In genomic region chr20:35091808-35092523, GRCh38 we compare ENCODE assay signal across 8 cellular contexts. TPM values are rescaled to one million over a fixed set of nuclear protein-coding genes. Genes with fewer than 3 reads are reported as not detected.
DNase-seq lines count a peak whose midpoint lies in the region; ATAC-seq, FAIRE-seq and TF ChIP-seq lines count a peak whose summit lies in the region.

No MANE protein-coding gene starts in this region.

- no peaks in the 10 kb centered on the region for H3K27me3 Mint-ChIP-seq in T-cell

- peak overlapping the region; percentile 45 for H2AFZ ChIP-seq in neural cell (ENCODE audit: low read depth, low read length)

- peak overlapping the region; percentile 96 for H3K9ac ChIP-seq in neural cell (ENCODE audit: low read length)

- no peak for TF ChIP-seq CTCF in neural cell (IDR thresholded peaks at IDR 0.05; ENCODE audit: poor library complexity, severe bottlenecking)

- H3K9me3 ChIP-seq in esophagus (ENCODE audit: control insufficient read depth in 2 of 2, insufficient read depth in 1 of 2, low read depth in 1 of 2, low read length in 1 of 2) (no peaks in the 10 kb centered on the region), neural cell (ENCODE audit: low read length) (no peaks in the 10 kb centered on the region)

- peaks cover 47% of the 10 kb centered on the region for H3K79me2 ChIP-seq in neural cell (replicated peaks; ENCODE audit: insufficient read depth, low read length)

- POLR2A ChIA-PET in T-cell (lab: Charles Lee), result interaction anchor here in 1 of 2 donors (0.8 kb wide), 1 partner anchor 76 kb away, joined by 4 read pairs; no protein-coding TSS in a partner anchor

- no peak; the same call in 1 of the 2 replicates for TF ChIP-seq POLR2A in GM12891 (IDR thresholded peaks at IDR 0.05; ENCODE audit: low read depth, low read length)
- TF ChIP-seq POLR2A in H54 (IDR thresholded peaks at IDR 0.05; ENCODE audit: low read depth, low read length), result no peak

- no peaks in the 10 kb centered on the region for H4K20me1 ChIP-seq in neural cell (ENCODE audit: insufficient read depth)

- FAIRE-seq in GM12891 (lab: Jason Lieb, UNC), result peak; percentile 59
- no peak for FAIRE-seq in H54 (lab: Jason Lieb, UNC)
- no peak for FAIRE-seq in HTR-8/SVneo (lab: Jason Lieb, UNC)

- no peaks in the 10 kb centered on the region for H3K9me3 Mint-ChIP-seq in T-cell

- H3K36me3 ChIP-seq in esophagus (ENCODE audit: control insufficient read depth in 2 of 2, insufficient read depth in 2 of 2, low read length in 1 of 2), result no peaks in the 10 kb centered on the region
- H3K36me3 ChIP-seq in neural cell (ENCODE audit: insufficient read depth, low read length), result no peaks in the 10 kb centered on the region

- no peaks in the 10 kb centered on the region for H3F3A ChIP-seq in neural cell (ENCODE audit: insufficient read depth, low read length, poor library complexity, severe bottlenecking)

- H3K4me3 ChIP-seq in esophagus (ENCODE audit: low read depth in 1 of 2, low read length in 2 of 2) (peak overlapping the region; percentile 93 to 99), neural cell (ENCODE audit: low read length) (peak overlapping the region; percentile 97)

- DNase-seq in A172 (ENCODE audit: low spot score) (peak; percentile 11), GM12891 (ENCODE audit: insufficient read length, low spot score) (no peak), T-cell (peak in 2 of 34 experiments; percentile 6 to 14), H54 (ENCODE audit: insufficient read length, low spot score) (no peak), HTR-8/SVneo (ENCODE audit: insufficient read length, low spot score) (no peak)

- peaks cover 2 to 7% of the 10 kb centered on the region in 2 donors for H3K4me1 ChIP-seq in esophagus (ENCODE audit: control insufficient read depth in 2 of 2, insufficient read depth in 2 of 2, low read length in 1 of 2)

- H3K27me3 ChIP-seq in esophagus (ENCODE audit: control insufficient read depth in 1 of 2, insufficient read depth in 2 of 2, low read length in 2 of 2), result no peaks in the 10 kb centered on the region
- no peaks in the 10 kb centered on the region for H3K27me3 ChIP-seq in neural cell (ENCODE audit: insufficient read depth, low read depth, low read length)

- WGBS in esophagus, 2 donors, result 0% methylated on average over 26 to 28 of the region's 28 CpGs

- CTCF ChIA-PET in T-cell (lab: Charles Lee), result interaction anchor here in 1 of 2 donors (0.5 to 0.9 kb wide), 3 partner anchors 13 to 228 kb away, joined by 3 to 4 read pairs (median 3); no protein-coding TSS in a partner anchor

- peak overlapping the region; percentile 80 to 83 for H3K27ac Mint-ChIP-seq in T-cell

- H3K27ac ChIP-seq in esophagus (ENCODE audit: low read depth in 2 of 2, low read length in 1 of 2) (peak overlapping the region; percentile 94 to 96), neural cell (ENCODE audit: low read length) (peak overlapping the region; percentile 89)

- H3K9me2 ChIP-seq in neural cell (ENCODE audit: insufficient read depth, low read length), result no peaks in the 10 kb centered on the region

- TF ChIP-seq RAD21 in neural cell (conservative IDR thresholded peaks at IDR 0.05), result no peak

- peak; percentile 31 for ATAC-seq in HG03135 (IDR thresholded peaks at IDR 0.05; ENCODE audit: unreplicated experiment)
- ATAC-seq in T-cell (replicated peaks in 1 of 4), result peak; percentile 11 to 20 (median 16)

- no peak for TF ChIP-seq EP300 in neural cell (conservative IDR thresholded peaks at IDR 0.05; ENCODE audit: poor library complexity, severe bottlenecking)

- peaks cover 44 to 56% (median 55%) of the 10 kb centered on the region in 3 donors for H3K4me1 Mint-ChIP-seq in T-cell

- peaks cover 10% of the 10 kb centered on the region for H3K36me3 Mint-ChIP-seq in T-cell

- H3K4me3 Mint-ChIP-seq in T-cell, result peak overlapping the region; percentile 86 to 98 (median 87)

- peak overlapping the region; percentile 100 for H3K4me2 ChIP-seq in neural cell (ENCODE audit: low read length)

TF ChIP-seq in GM12891, 5 proteins besides CTCF, POLR2A, EP300 and RAD21:
- TF ChIP-seq POLR2AphosphoS5 (IDR thresholded peaks at IDR 0.05; ENCODE audit: low read depth, low read length) (no peak), TAF1 (IDR thresholded peaks at IDR 0.05; ENCODE audit: low read depth, low read length) (no peak), SPI1 (IDR thresholded peaks at IDR 0.05; ENCODE audit: low read depth, low read length) (no peak), POU2F2 (IDR thresholded peaks at IDR 0.05; ENCODE audit: low read depth, low read length) (no peak), PAX5 (IDR thresholded peaks at IDR 0.05; ENCODE audit: insufficient read depth, low read length, severe bottlenecking) (no peak)
TF ChIP-seq in GM12891: peak in this region for 0.

TF ChIP-seq in neural cell, 6 proteins besides CTCF, POLR2A, EP300 and RAD21:
- TF ChIP-seq REST (IDR thresholded peaks at IDR 0.05; ENCODE audit: borderline replicate concordance), result no peak
- TF ChIP-seq POLR2AphosphoS5 (IDR thresholded peaks at IDR 0.05), result no peak
- peak; percentile 36 for TF ChIP-seq TAF1 (IDR thresholded peaks at IDR 0.05; ENCODE audit: low read depth)
- no peak for TF ChIP-seq SMC3 (conservative IDR thresholded peaks at IDR 0.05; ENCODE audit: poor library complexity)
- no peak for TF ChIP-seq MXI1 (conservative IDR thresholded peaks at IDR 0.05; ENCODE audit: poor library complexity, severe bottlenecking)
- no peak for TF ChIP-seq EZH2 (IDR thresholded peaks at IDR 0.05; ENCODE audit: borderline replicate concordance, insufficient read depth, low read length, poor library complexity, severe bottlenecking)

RNA-seq across cellular contexts. Expression of gene TRPC4AP, which starts 0.6 kb away (rescaled TPM):
- 48.6 and 51.8 TPM in 2 replicates for total RNA-seq in A172 (2014; rRNA removed; shearing (Covaris generic))
- polyA plus RNA-seq in GM12891 (2012; ENCODE audit: low read depth, missing spikeins), result 32.3 TPM
- 10 to 100 TPM; 56.3 to 65.5 (median 63.5) TPM for total RNA-seq in T-cell
- polyA plus RNA-seq in esophagus (10 to 100 TPM; 25.7 to 26.9 TPM), neural cell (85.9 and 93.0 TPM in 2 replicates)
- 98.5 and 112 TPM in 2 replicates for polyA minus RNA-seq in neural cell

RNA-seq across cellular contexts. Expression of gene EDEM2, which starts 55.2 kb away (rescaled TPM):
- 32.8 and 34.4 TPM in 2 replicates for total RNA-seq in A172 (2014; rRNA removed; shearing (Covaris generic))
- 12.4 TPM for polyA plus RNA-seq in GM12891 (2012; ENCODE audit: low read depth, missing spikeins)
- 10 to 100 TPM; 17.7 to 29.8 (median 25.9) TPM for total RNA-seq in T-cell
- polyA plus RNA-seq in esophagus, result 1 to 10 TPM; 5.3 to 8.6 TPM
- 13.3 and 17.4 TPM in 2 replicates for polyA plus RNA-seq in neural cell
- polyA minus RNA-seq in neural cell, result 9.5 and 11.4 TPM in 2 replicates
